11 cellular contexts compared by ENCODE assay signal in the genomic region with DNA sequence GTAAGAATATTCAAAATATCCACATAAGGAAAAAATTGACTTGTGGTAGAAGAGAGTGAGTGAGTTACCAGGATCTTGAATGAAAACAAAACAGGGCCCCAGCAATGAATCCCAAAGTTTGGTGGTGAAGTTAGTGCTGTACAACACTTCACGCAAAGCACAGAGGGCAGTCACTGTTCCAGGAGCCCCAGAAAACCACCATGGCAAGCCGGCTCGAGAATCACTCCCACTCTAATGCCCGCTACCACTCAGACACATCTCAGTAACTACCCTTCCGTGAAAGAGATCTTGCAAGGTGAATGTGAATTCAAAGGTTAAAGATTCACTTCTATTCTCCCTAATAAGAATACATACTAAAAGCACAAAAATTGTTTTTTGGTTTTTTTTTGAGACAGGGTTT. TPM values are rescaled to one million over a fixed set of nuclear protein-coding genes. Genes with fewer than 3 reads are reported as not detected.
DNase-seq lines count a peak whose midpoint lies in the region; ATAC-seq and TF ChIP-seq lines count a peak whose summit lies in the region.
"Had no signal": no experiment of that assay in that cellular context is flagged by ENCODE, and none has a peak within 500 bp of the region (broad histone marks: within the 10 kb centered on the region; RNA-seq: fewer than 3 reads in every experiment).

No MANE protein-coding gene starts in this region.

- H3K27ac Mint-ChIP-seq in CD4-positive, alpha-beta memory T cell, result peak overlapping the region in 4 of 7 donors; percentile 22 to 59 (median 46)
- H3K27ac Mint-ChIP-seq in T-helper 17 cell (peak overlapping the region; percentile 47), type B pancreatic cell (peak overlapping the region; percentile 21)
- peak overlapping the region; percentile 48 to 95 (median 84) for H3K27ac Mint-ChIP-seq in naive thymus-derived CD8-positive, alpha-beta T cell
- H3K27ac Mint-ChIP-seq in stimulated activated memory B cell treated with anti-CD40 and anti-IgM and Interleukin-4, amounts not matched to agents 10 μg/mL and 1 μg/mL and 100 μg/mL, for 72 hours, result no peak overlapping the region
- H3K27ac Mint-ChIP-seq: B cell had no signal

- H3K9me3 ChIP-seq in CD4-positive, alpha-beta memory T cell (ENCODE audit: control insufficient read depth in 1 of 2, low read length in 2 of 2), result no peaks in the 10 kb centered on the region
- no peaks in the 10 kb centered on the region for H3K9me3 ChIP-seq in T-helper 17 cell (ENCODE audit: control insufficient read depth, low read length, poor library complexity, severe bottlenecking)

- intact Hi-C loops in CD4-positive, alpha-beta memory T cell (cut with micrococcal nuclease), result no loop called here

- ATAC-seq in T-helper 17 cell (no peak), HG02798 (IDR thresholded peaks at IDR 0.05; ENCODE audit: poor library complexity, unreplicated experiment) (no peak), HG03521 (IDR thresholded peaks at IDR 0.05; ENCODE audit: unreplicated experiment) (no peak)
- ATAC-seq in naive thymus-derived CD8-positive, alpha-beta T cell, result no peak
- no peak for ATAC-seq in stimulated activated memory B cell treated with anti-CD40 and anti-IgM and Interleukin-4, amounts not matched to agents 10 μg/mL and 1 μg/mL and 100 μg/mL, for 72 hours
- ATAC-seq: HCT116 had no signal

- no peaks in the 10 kb centered on the region for H3K36me3 ChIP-seq in CD4-positive, alpha-beta memory T cell (ENCODE audit: insufficient read depth, low read length)

- H3K4me3 ChIP-seq in CD4-positive, alpha-beta memory T cell (ENCODE audit: low read length in 2 of 2), result no peak overlapping the region

- H3K36me3 Mint-ChIP-seq in CD4-positive, alpha-beta memory T cell, result peaks cover 4% of the 10 kb centered on the region in 2 donors
- H3K36me3 Mint-ChIP-seq in T-helper 17 cell (ENCODE audit: low read depth), result no peaks in the 10 kb centered on the region
- H3K36me3 Mint-ChIP-seq in naive thymus-derived CD8-positive, alpha-beta T cell, result peaks cover 0 to 6% (median 2%) of the 10 kb centered on the region in 3 donors
- H3K36me3 Mint-ChIP-seq in type B pancreatic cell, result no peaks in the 10 kb centered on the region
- no peaks in the 10 kb centered on the region for H3K36me3 Mint-ChIP-seq in stimulated activated memory B cell treated with anti-CD40 and anti-IgM and Interleukin-4, amounts not matched to agents 10 μg/mL and 1 μg/mL and 100 μg/mL, for 72 hours

- H3K27me3 Mint-ChIP-seq in CD4-positive, alpha-beta memory T cell, result no peaks in the 10 kb centered on the region
- H3K27me3 Mint-ChIP-seq in T-helper 17 cell (no peaks in the 10 kb centered on the region), type B pancreatic cell (no peaks in the 10 kb centered on the region)
- no peaks in the 10 kb centered on the region for H3K27me3 Mint-ChIP-seq in naive thymus-derived CD8-positive, alpha-beta T cell
- no peaks in the 10 kb centered on the region for H3K27me3 Mint-ChIP-seq in stimulated activated memory B cell treated with anti-CD40 and anti-IgM and Interleukin-4, amounts not matched to agents 10 μg/mL and 1 μg/mL and 100 μg/mL, for 72 hours
- H3K27me3 Mint-ChIP-seq: B cell had no signal

- H3K4me3 Mint-ChIP-seq in CD4-positive, alpha-beta memory T cell, result no peak overlapping the region
- no peak overlapping the region for H3K4me3 Mint-ChIP-seq in T-helper 17 cell
- H3K4me3 Mint-ChIP-seq in naive thymus-derived CD8-positive, alpha-beta T cell, result no peak overlapping the region
- no peak overlapping the region for H3K4me3 Mint-ChIP-seq in type B pancreatic cell
- no peak overlapping the region for H3K4me3 Mint-ChIP-seq in stimulated activated memory B cell treated with anti-CD40 and anti-IgM and Interleukin-4, amounts not matched to agents 10 μg/mL and 1 μg/mL and 100 μg/mL, for 72 hours
- H3K4me3 Mint-ChIP-seq: B cell had no signal

- peaks cover 9 to 36% (median 21%) of the 10 kb centered on the region in 4 donors for H3K4me1 Mint-ChIP-seq in CD4-positive, alpha-beta memory T cell
- H3K4me1 Mint-ChIP-seq in T-helper 17 cell (peaks cover 11% of the 10 kb centered on the region), type B pancreatic cell (ENCODE audit: unreplicated experiment) (peaks cover 14% of the 10 kb centered on the region)
- peaks cover 8 to 40% (median 29%) of the 10 kb centered on the region in 4 donors for H3K4me1 Mint-ChIP-seq in naive thymus-derived CD8-positive, alpha-beta T cell
- no peaks in the 10 kb centered on the region for H3K4me1 Mint-ChIP-seq in stimulated activated memory B cell treated with anti-CD40 and anti-IgM and Interleukin-4, amounts not matched to agents 10 μg/mL and 1 μg/mL and 100 μg/mL, for 72 hours

- CTCF ChIA-PET in CD4-positive, alpha-beta memory T cell (lab: Charles Lee; ENCODE audit: partially characterized antibody), result no interaction called here

- POLR2A ChIA-PET in CD4-positive, alpha-beta memory T cell (lab: Charles Lee; ENCODE audit: partially characterized antibody), result no interaction called here
- POLR2A ChIA-PET in naive thymus-derived CD8-positive, alpha-beta T cell (lab: Charles Lee), result interaction anchor here (0.6 kb wide), 1 partner anchor 78 kb away, joined by 3 read pairs; no protein-coding TSS in a partner anchor

- H3K9me3 Mint-ChIP-seq in CD4-positive, alpha-beta memory T cell, result no peaks in the 10 kb centered on the region
- no peaks in the 10 kb centered on the region for H3K9me3 Mint-ChIP-seq in naive thymus-derived CD8-positive, alpha-beta T cell
- H3K9me3 Mint-ChIP-seq in type B pancreatic cell, result no peaks in the 10 kb centered on the region
- no peaks in the 10 kb centered on the region for H3K9me3 Mint-ChIP-seq in stimulated activated memory B cell treated with anti-CD40 and anti-IgM and Interleukin-4, amounts not matched to agents 10 μg/mL and 1 μg/mL and 100 μg/mL, for 72 hours

- peaks cover 19% of the 10 kb centered on the region for H3K4me1 ChIP-seq in CD4-positive, alpha-beta memory T cell (ENCODE audit: insufficient read depth, low read length)

- DNase-seq in CD4-positive, alpha-beta memory T cell, result no peak
- no peak for DNase-seq in T-helper 17 cell
- no peak for DNase-seq in naive thymus-derived CD8-positive, alpha-beta T cell
- DNase-seq in type B pancreatic cell (ENCODE audit: extremely low spot score, unreplicated experiment), result no peak
- DNase-seq: C1 segment of cervical spinal cord had no signal

- TF ChIP-seq CTCF in type B pancreatic cell (conservative IDR thresholded peaks at IDR 0.05), result no peak

- H3K27ac ChIP-seq in CD4-positive, alpha-beta memory T cell (ENCODE audit: low read depth, low read length), result no peak overlapping the region
- H3K27ac ChIP-seq: HL-60 had no signal

- no peaks in the 10 kb centered on the region for H3K27me3 ChIP-seq in CD4-positive, alpha-beta memory T cell (ENCODE audit: insufficient read depth, low read length)

RNA-seq across cellular contexts. Expression of gene CLIP1, which starts 30.1 kb away (rescaled TPM):
- 10 to 100 TPM; 63.5 to 65.7 TPM for total RNA-seq in CD4-positive, alpha-beta memory T cell
- 10 to 100 TPM in 1 of 2 donors, 1 to 10 TPM in 1; 5.9 to 34.7 TPM for polyA plus RNA-seq in CD4-positive, alpha-beta memory T cell
- total RNA-seq in T-helper 17 cell (10 to 100 TPM; 72.4 to 81.1 TPM), type B pancreatic cell (ENCODE audit: low replicate concordance) (59.1 and 119 TPM in 2 replicates)
- 10 to 100 TPM; 39.5 to 48.7 TPM for total RNA-seq in naive thymus-derived CD8-positive, alpha-beta T cell
- polyA plus RNA-seq in naive thymus-derived CD8-positive, alpha-beta T cell, result 10 to 100 TPM in 1 of 3 donors, 1 to 10 TPM in 2; 6.3 to 20.4 (median 9.4) TPM
